In the genomic region with DNA sequence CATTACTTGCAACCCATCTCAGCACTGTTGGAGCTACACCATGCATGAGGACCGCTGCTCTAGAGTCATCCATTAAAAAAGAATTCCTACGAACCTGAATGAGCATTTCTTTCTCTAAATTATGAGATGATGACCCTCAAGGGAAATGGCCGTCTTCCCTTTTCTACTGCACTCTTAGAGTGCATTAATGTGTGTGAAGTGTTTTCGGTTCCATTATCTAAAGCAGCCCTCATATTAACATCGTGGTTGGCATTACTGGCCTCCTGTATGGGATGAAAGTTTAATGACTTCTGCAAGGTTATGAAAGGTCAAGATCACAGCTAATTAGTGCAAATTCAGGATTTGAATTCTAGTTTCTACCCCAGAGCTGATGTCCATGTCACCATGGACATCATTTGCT, we compare ENCODE assay signal across 17 cellular contexts. TPM values are rescaled to one million over a fixed set of nuclear protein-coding genes. Genes with fewer than 3 reads are reported as not detected.
DNase-seq lines count a peak whose midpoint lies in the region; ATAC-seq and TF ChIP-seq lines count a peak whose summit lies in the region.
"Had no signal": no experiment of that assay in that cellular context is flagged by ENCODE, and none has a peak within 500 bp of the region (broad histone marks: within the 10 kb centered on the region; RNA-seq: fewer than 3 reads in every experiment).

No MANE protein-coding gene starts in this region.

- no peak overlapping the region for H2BK5ac ChIP-seq in mesenchymal stem cell (ENCODE audit: low read depth, low read length, poor library complexity, severe bottlenecking)

- H3K4me1 Mint-ChIP-seq in activated CD8-positive, alpha-beta T cell treated with anti-CD3 and anti-CD28 coated beads for 36 hours (ENCODE audit: low read depth): peaks cover 99% of the 10 kb centered on the region
- peaks cover 98% of the 10 kb centered on the region for H3K4me1 Mint-ChIP-seq in activated CD8-positive, alpha-beta T cell treated with anti-CD3 and anti-CD28 coated beads, Interleukin-2, amount 10 ng/mL, durations not matched to agents 7 days and 5 days (ENCODE audit: low read depth)
- H3K4me1 Mint-ChIP-seq in HFFc6 (ENCODE audit: low read depth) (peaks cover 100% of the 10 kb centered on the region), activated B cell treated with CpG ODN at 0.5 μM for 24 hours (peaks cover 98% of the 10 kb centered on the region), memory B cell (peaks cover 70% of the 10 kb centered on the region)

- H4K91ac ChIP-seq in mesenchymal stem cell (ENCODE audit: low read length): no peak overlapping the region

- H4K8ac ChIP-seq in mesenchymal stem cell (ENCODE audit: low read length): no peak overlapping the region

- H3K36me3 Mint-ChIP-seq in activated CD8-positive, alpha-beta T cell treated with anti-CD3 and anti-CD28 coated beads for 36 hours (ENCODE audit: low read depth): peaks cover 90% of the 10 kb centered on the region
- H3K36me3 Mint-ChIP-seq in activated CD8-positive, alpha-beta T cell treated with anti-CD3 and anti-CD28 coated beads, Interleukin-2, amount 10 ng/mL, durations not matched to agents 7 days and 5 days (ENCODE audit: low read depth): peaks cover 90% of the 10 kb centered on the region
- H3K36me3 Mint-ChIP-seq in HFFc6 (ENCODE audit: low read depth) (peaks cover 90% of the 10 kb centered on the region), activated B cell treated with CpG ODN at 0.5 μM for 24 hours (ENCODE audit: low read depth) (peaks cover 96% of the 10 kb centered on the region), memory B cell (peaks cover 35% of the 10 kb centered on the region)

- no peak overlapping the region for H3K4ac ChIP-seq in mesenchymal stem cell (ENCODE audit: low read depth in 1 of 2, low read length in 2 of 2)

- ATAC-seq in activated CD8-positive, alpha-beta T cell treated with anti-CD3 and anti-CD28 coated beads for 36 hours: no peak
- no peak for ATAC-seq in activated CD8-positive, alpha-beta T cell treated with anti-CD3 and anti-CD28 coated beads, Interleukin-2, amount 10 ng/mL, durations not matched to agents 7 days and 5 days
- ATAC-seq in activated B cell treated with CpG ODN at 0.5 μM for 24 hours (ENCODE audit: low read depth): peak; percentile 25
- ATAC-seq in memory B cell (ENCODE audit: low read depth): peak; percentile 57
- no peak for ATAC-seq in GM18873 (IDR thresholded peaks at IDR 0.05; ENCODE audit: low FRiP score, unreplicated experiment)

- no peak overlapping the region for H3K4me3 ChIP-seq in mesenchymal stem cell (ENCODE audit: insufficient read depth in 1 of 2, low read depth in 1 of 2, low read length in 2 of 2)
- H3K4me3 ChIP-seq: right atrium auricular region, upper lobe of left lung had no signal

- no peak for TF ChIP-seq CTCF in activated CD8-positive, alpha-beta T cell treated with anti-CD3 and anti-CD28 coated beads for 36 hours (IDR thresholded peaks at IDR 0.05)
- TF ChIP-seq CTCF in HFFc6 (IDR thresholded peaks at IDR 0.05) (no peak), activated B cell treated with CpG ODN at 0.5 μM for 24 hours (IDR thresholded peaks at IDR 0.05) (no peak)

- no peak overlapping the region for H3K4me3 Mint-ChIP-seq in activated CD8-positive, alpha-beta T cell treated with anti-CD3 and anti-CD28 coated beads for 36 hours
- no peak overlapping the region for H3K4me3 Mint-ChIP-seq in activated CD8-positive, alpha-beta T cell treated with anti-CD3 and anti-CD28 coated beads, Interleukin-2, amount 10 ng/mL, durations not matched to agents 7 days and 5 days
- no peak overlapping the region for H3K4me3 Mint-ChIP-seq in HFFc6
- H3K4me3 Mint-ChIP-seq in activated B cell treated with CpG ODN at 0.5 μM for 24 hours: no peak overlapping the region
- no peak overlapping the region for H3K4me3 Mint-ChIP-seq in memory B cell

- no peak overlapping the region for H2AFZ ChIP-seq in mesenchymal stem cell (ENCODE audit: low read depth, low read length)

- H3K79me1 ChIP-seq in mesenchymal stem cell (replicated peaks; ENCODE audit: low read length, poor library complexity, severe bottlenecking): no peaks in the 10 kb centered on the region

- H3K4me1 ChIP-seq in mesenchymal stem cell (ENCODE audit: control insufficient read depth, insufficient read depth, low read depth, low read length): peaks cover 13% of the 10 kb centered on the region

- intact Hi-C loops in activated CD8-positive, alpha-beta T cell treated with anti-CD3 and anti-CD28 coated beads for 36 hours (cut with micrococcal nuclease): no loop called here
- intact Hi-C loops in activated B cell treated with CpG ODN at 0.5 μM for 24 hours (cut with micrococcal nuclease): loop anchor here (1.0 kb wide), 1 partner anchor 9 kb away; no protein-coding TSS in a partner anchor

- no peak overlapping the region for H3K18ac ChIP-seq in mesenchymal stem cell (ENCODE audit: low read depth in 1 of 2, low read length in 2 of 2)

- H2BK120ac ChIP-seq in mesenchymal stem cell (ENCODE audit: low read depth, low read length): no peak overlapping the region

- H3K23ac ChIP-seq in mesenchymal stem cell (ENCODE audit: low read length in 2 of 2): no peak overlapping the region

- no peaks in the 10 kb centered on the region for H3K9me3 ChIP-seq in mesenchymal stem cell (ENCODE audit: control insufficient read depth, low read length)
- H3K9me3 ChIP-seq: right atrium auricular region, upper lobe of left lung had no signal

- H2BK15ac ChIP-seq in mesenchymal stem cell (ENCODE audit: low read depth, poor library complexity, severe bottlenecking): no peak overlapping the region

- CTCF ChIA-PET in activated CD8-positive, alpha-beta T cell treated with anti-CD3 and anti-CD28 coated beads for 36 hours (lab: Charles Lee): interaction anchor here (1.1 to 8.2 kb wide), 2 partner anchors 10 to 14 kb away, joined by 3 to 94 read pairs; no protein-coding TSS in a partner anchor
- CTCF ChIA-PET in activated CD8-positive, alpha-beta T cell treated with anti-CD3 and anti-CD28 coated beads, Interleukin-2, amount 10 ng/mL, durations not matched to agents 7 days and 5 days (lab: Charles Lee): interaction anchor here (0.9 to 3.7 kb wide), 11 partner anchors 8 to 156 kb away, joined by 3 to 25 read pairs (median 7); no protein-coding TSS in a partner anchor
- CTCF ChIA-PET in activated B cell treated with CpG ODN at 0.5 μM for 24 hours (lab: Charles Lee): interaction anchor here (1.1 kb wide), 1 partner anchor 158 kb away, joined by 4 read pairs; no protein-coding TSS in a partner anchor

- H3K36me3 ChIP-seq in mesenchymal stem cell (ENCODE audit: control insufficient read depth in 1 of 2, insufficient read depth in 2 of 2, low read depth in 1 of 2, low read length in 2 of 2): peaks cover 6 to 96% of the 10 kb centered on the region in 2 experiments
- H3K36me3 ChIP-seq: right atrium auricular region had no signal

- H2BK12ac ChIP-seq in mesenchymal stem cell (ENCODE audit: low read length in 2 of 2): no peak overlapping the region

- no peak overlapping the region for H3K27ac ChIP-seq in mesenchymal stem cell (ENCODE audit: low read length, poor library complexity, severe bottlenecking)
- H3K27ac ChIP-seq: HL-60, right atrium auricular region had no signal

- H3K14ac ChIP-seq in mesenchymal stem cell (ENCODE audit: low read length in 2 of 2): no peak overlapping the region

- POLR2A ChIA-PET in activated CD8-positive, alpha-beta T cell treated with anti-CD3 and anti-CD28 coated beads for 36 hours (lab: Charles Lee): interaction anchor here (0.7 to 14.8 kb wide), 6 partner anchors 8 to 240 kb away, joined by 3 to 203 read pairs (median 6); no protein-coding TSS in a partner anchor
- POLR2A ChIA-PET in activated CD8-positive, alpha-beta T cell treated with anti-CD3 and anti-CD28 coated beads, Interleukin-2, amount 10 ng/mL, durations not matched to agents 7 days and 5 days (lab: Charles Lee): interaction anchor here (0.7 to 1.7 kb wide), 6 partner anchors 10 to 240 kb away, joined by 3 to 4 read pairs (median 3); no protein-coding TSS in a partner anchor
- POLR2A ChIA-PET in activated B cell treated with CpG ODN at 0.5 μM for 24 hours (lab: Charles Lee): interaction anchor here (0.7 to 3.3 kb wide), 7 partner anchors 9 to 115 kb away, joined by 3 to 14 read pairs (median 4); a partner anchor contains a TSS

- H3K9me3 Mint-ChIP-seq in activated CD8-positive, alpha-beta T cell treated with anti-CD3 and anti-CD28 coated beads for 36 hours: peaks cover 2% of the 10 kb centered on the region
- peaks cover 4% of the 10 kb centered on the region for H3K9me3 Mint-ChIP-seq in activated CD8-positive, alpha-beta T cell treated with anti-CD3 and anti-CD28 coated beads, Interleukin-2, amount 10 ng/mL, durations not matched to agents 7 days and 5 days (ENCODE audit: insufficient read depth)
- no peaks in the 10 kb centered on the region for H3K9me3 Mint-ChIP-seq in HFFc6
- H3K9me3 Mint-ChIP-seq in activated B cell treated with CpG ODN at 0.5 μM for 24 hours: no peaks in the 10 kb centered on the region
- no peaks in the 10 kb centered on the region for H3K9me3 Mint-ChIP-seq in memory B cell

- no peak overlapping the region for H2AK5ac ChIP-seq in mesenchymal stem cell (ENCODE audit: low read length, severe bottlenecking)

- no peaks in the 10 kb centered on the region for H3K27me3 ChIP-seq in mesenchymal stem cell (ENCODE audit: control insufficient read depth in 1 of 2, insufficient read depth in 1 of 2, low read length in 2 of 2)
- H3K27me3 ChIP-seq: right atrium auricular region, upper lobe of left lung had no signal

- H3K27ac Mint-ChIP-seq in activated CD8-positive, alpha-beta T cell treated with anti-CD3 and anti-CD28 coated beads for 36 hours: peak overlapping the region; percentile 73
- H3K27ac Mint-ChIP-seq in activated CD8-positive, alpha-beta T cell treated with anti-CD3 and anti-CD28 coated beads, Interleukin-2, amount 10 ng/mL, durations not matched to agents 7 days and 5 days: no peak overlapping the region
- peak overlapping the region; percentile 40; the same call in 1 of the 2 replicates for H3K27ac Mint-ChIP-seq in HFFc6
- peak overlapping the region; percentile 53 for H3K27ac Mint-ChIP-seq in activated B cell treated with CpG ODN at 0.5 μM for 24 hours
- H3K27ac Mint-ChIP-seq in memory B cell: peak overlapping the region; percentile 100

- H3K27me3 Mint-ChIP-seq in activated CD8-positive, alpha-beta T cell treated with anti-CD3 and anti-CD28 coated beads for 36 hours: no peaks in the 10 kb centered on the region
- H3K27me3 Mint-ChIP-seq in activated CD8-positive, alpha-beta T cell treated with anti-CD3 and anti-CD28 coated beads, Interleukin-2, amount 10 ng/mL, durations not matched to agents 7 days and 5 days (ENCODE audit: low read depth): no peaks in the 10 kb centered on the region
- H3K27me3 Mint-ChIP-seq in HFFc6 (ENCODE audit: insufficient read depth): peaks cover 16% of the 10 kb centered on the region
- H3K27me3 Mint-ChIP-seq in activated B cell treated with CpG ODN at 0.5 μM for 24 hours: no peaks in the 10 kb centered on the region
- H3K27me3 Mint-ChIP-seq in memory B cell: no peaks in the 10 kb centered on the region
- H3K27me3 Mint-ChIP-seq: activated naive CD8-positive, alpha-beta T cell treated with anti-CD3 and anti-CD28 coated beads, Interleukin-2, amount 10 ng/mL, durations not matched to agents 7 days and 5 days had no signal

- no peak for DNase-seq in activated CD8-positive, alpha-beta T cell treated with anti-CD3 and anti-CD28 coated beads for 36 hours
- no peak for DNase-seq in activated CD8-positive, alpha-beta T cell treated with anti-CD3 and anti-CD28 coated beads, Interleukin-2, amount 10 ng/mL, durations not matched to agents 7 days and 5 days
- no peak for DNase-seq in HFFc6
- DNase-seq in activated B cell treated with CpG ODN at 0.5 μM for 24 hours: no peak
- no peak for DNase-seq in memory B cell (ENCODE audit: low spot score in 2 of 2)
- DNase-seq in NCI-H1092 treated with DMSO at 0.1 percent for 48 hours (lab: John Stamatoyannopoulos, UW): no peak
- no peak for DNase-seq in mesenchymal stem cell
- DNase-seq: activated naive CD8-positive, alpha-beta T cell treated with anti-CD3 and anti-CD28 coated beads, Interleukin-2, amount 10 ng/mL, durations not matched to agents 7 days and 5 days; kidney glomerular epithelial cell; NCI-H2171 treated with DMSO at 0.1 percent for 48 hours; NCI-H526; occipital lobe; stimulated activated CD4-positive, alpha-beta T cell treated with anti-CD3 and anti-CD28 coated beads, Interleukin-4, amount 100 ng/mL, for 24 hours; upper lobe of left lung had no signal

- no peak overlapping the region for H3K4me2 ChIP-seq in mesenchymal stem cell (ENCODE audit: low read length, poor library complexity, severe bottlenecking)

- 81% methylated on average over 3 of the region's 5 CpGs for WGBS in mesenchymal stem cell

- no peak overlapping the region for H3K9ac ChIP-seq in mesenchymal stem cell (ENCODE audit: low read length)

RNA-seq across cellular contexts. Expression of a gene that starts 16.7 kb away (rescaled TPM):
- total RNA-seq in activated CD8-positive, alpha-beta T cell treated with anti-CD3 and anti-CD28 coated beads for 36 hours: 100 to 1,000 TPM; 363 to 373 TPM
- 100 to 1,000 TPM; 398 to 399 TPM for total RNA-seq in activated CD8-positive, alpha-beta T cell treated with anti-CD3 and anti-CD28 coated beads, Interleukin-2, amount 10 ng/mL, durations not matched to agents 7 days and 5 days
- total RNA-seq in HFFc6 (2021; fragmentation: NEBNext Ultra II Directional; extraction: Animal tissue kit (Norgen Biotek cat#: 25700)): 1,000 to 10,000 TPM; 1,912 to 2,221 (median 2,175) TPM
- 1,441 and 1,546 TPM in 2 replicates for total RNA-seq in activated B cell treated with CpG ODN at 0.5 μM for 24 hours
- 1,373 TPM for polyA plus RNA-seq in mesenchymal stem cell (2013, experiment 1 of 2)
- polyA plus RNA-seq in mesenchymal stem cell (2013, experiment 2 of 2): 1,315 TPM

Comparison
In these comparisons a context has a peak if more than half of its experiments do, and no peak if none do; other contexts are left out.
1. ATAC-seq: peak in activated B cell treated with CpG ODN at 0.5 μM for 24 hours (single experiment) and memory B cell (single experiment); none in activated CD8-positive, alpha-beta T cell treated with anti-CD3 and anti-CD28 coated beads for 36 hours (single experiment), activated CD8-positive, alpha-beta T cell treated with anti-CD3 and anti-CD28 coated beads, Interleukin-2, amount 10 ng/mL, durations not matched to agents 7 days and 5 days (single experiment) and GM18873 (single experiment).